ENCODE assay signal across 1 cellular context in the genomic region with DNA sequence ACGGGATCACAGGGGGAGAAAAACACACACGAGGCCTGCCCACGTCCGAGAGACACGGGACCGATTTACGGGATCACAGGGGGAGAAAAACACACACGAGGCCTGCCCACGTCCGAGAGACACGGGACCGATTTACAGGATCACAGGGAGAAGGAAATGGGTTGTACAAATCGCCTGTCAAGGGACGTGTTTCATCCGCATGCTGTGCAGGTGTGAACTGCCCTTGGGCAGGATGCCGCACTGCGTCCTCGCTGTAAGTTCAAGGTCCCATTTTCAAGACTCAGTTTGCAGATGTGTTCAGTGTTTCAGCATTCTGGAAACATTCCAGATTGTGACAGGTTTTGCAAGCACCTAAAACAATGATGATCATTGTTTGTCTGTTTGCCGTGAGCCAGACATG.
A peak's percentile ranks its signal among the peaks of the same experiment; 100 is the strongest.
TF ChIP-seq lines count a peak whose summit lies in the region.

No MANE protein-coding gene starts in this region.

TF ChIP-seq in HepG2, 621 proteins besides CTCF, POLR2A, EP300 and RAD21 (continued from another document and continues in another):
- TF ChIP-seq, protein P1, sequence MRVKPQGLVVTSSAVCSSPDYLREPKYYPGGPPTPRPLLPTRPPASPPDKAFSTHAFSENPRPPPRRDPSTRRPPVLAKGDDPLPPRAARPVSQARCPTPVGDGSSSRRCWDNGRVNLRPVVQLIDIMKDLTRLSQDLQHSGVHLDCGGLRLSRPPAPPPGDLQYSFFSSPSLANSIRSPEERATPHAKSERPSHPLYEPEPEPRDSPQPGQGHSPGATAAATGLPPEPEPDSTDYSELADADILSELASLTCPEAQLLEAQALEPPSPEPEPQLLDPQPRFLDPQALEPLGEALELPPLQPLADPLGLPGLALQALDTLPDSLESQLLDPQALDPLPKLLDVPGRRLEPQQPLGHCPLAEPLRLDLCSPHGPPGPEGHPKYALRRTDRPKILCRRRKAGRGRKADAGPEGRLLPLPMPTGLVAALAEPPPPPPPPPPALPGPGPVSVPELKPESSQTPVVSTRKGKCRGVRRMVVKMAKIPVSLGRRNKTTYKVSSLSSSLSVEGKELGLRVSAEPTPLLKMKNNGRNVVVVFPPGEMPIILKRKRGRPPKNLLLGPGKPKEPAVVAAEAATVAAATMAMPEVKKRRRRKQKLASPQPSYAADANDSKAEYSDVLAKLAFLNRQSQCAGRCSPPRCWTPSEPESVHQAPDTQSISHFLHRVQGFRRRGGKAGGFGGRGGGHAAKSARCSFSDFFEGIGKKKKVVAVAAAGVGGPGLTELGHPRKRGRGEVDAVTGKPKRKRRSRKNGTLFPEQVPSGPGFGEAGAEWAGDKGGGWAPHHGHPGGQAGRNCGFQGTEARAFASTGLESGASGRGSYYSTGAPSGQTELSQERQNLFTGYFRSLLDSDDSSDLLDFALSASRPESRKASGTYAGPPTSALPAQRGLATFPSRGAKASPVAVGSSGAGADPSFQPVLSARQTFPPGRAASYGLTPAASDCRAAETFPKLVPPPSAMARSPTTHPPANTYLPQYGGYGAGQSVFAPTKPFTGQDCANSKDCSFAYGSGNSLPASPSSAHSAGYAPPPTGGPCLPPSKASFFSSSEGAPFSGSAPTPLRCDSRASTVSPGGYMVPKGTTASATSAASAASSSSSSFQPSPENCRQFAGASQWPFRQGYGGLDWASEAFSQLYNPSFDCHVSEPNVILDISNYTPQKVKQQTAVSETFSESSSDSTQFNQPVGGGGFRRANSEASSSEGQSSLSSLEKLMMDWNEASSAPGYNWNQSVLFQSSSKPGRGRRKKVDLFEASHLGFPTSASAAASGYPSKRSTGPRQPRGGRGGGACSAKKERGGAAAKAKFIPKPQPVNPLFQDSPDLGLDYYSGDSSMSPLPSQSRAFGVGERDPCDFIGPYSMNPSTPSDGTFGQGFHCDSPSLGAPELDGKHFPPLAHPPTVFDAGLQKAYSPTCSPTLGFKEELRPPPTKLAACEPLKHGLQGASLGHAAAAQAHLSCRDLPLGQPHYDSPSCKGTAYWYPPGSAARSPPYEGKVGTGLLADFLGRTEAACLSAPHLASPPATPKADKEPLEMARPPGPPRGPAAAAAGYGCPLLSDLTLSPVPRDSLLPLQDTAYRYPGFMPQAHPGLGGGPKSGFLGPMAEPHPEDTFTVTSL (CRISPR knock-in tag; IDR thresholded peaks at IDR 0.05; ENCODE audit: borderline replicate concordance), result peak; percentile 62
- TF ChIP-seq IRX3 (CRISPR knock-in tag; IDR thresholded peaks at IDR 0.05; ENCODE audit: borderline replicate concordance, low read depth) (no peak), KMT2B (CRISPR knock-in tag; IDR thresholded peaks at IDR 0.05) (no peak), RBM22 (optimal IDR thresholded peaks at IDR 0.05; ENCODE audit: low read length) (no peak), ZNF644 (CRISPR knock-in tag; IDR thresholded peaks at IDR 0.05; ENCODE audit: low read depth) (no peak), TBL1XR1 (IDR thresholded peaks at IDR 0.05; ENCODE audit: borderline replicate concordance, low read length, partially characterized antibody) (no peak), TCF12 (IDR thresholded peaks at IDR 0.05) (no peak), TCF12 (CRISPR knock-in tag; IDR thresholded peaks at IDR 0.05) (no peak), CHCHD3 (CRISPR knock-in tag; IDR thresholded peaks at IDR 0.05) (no peak), SNAI1 (CRISPR knock-in tag; IDR thresholded peaks at IDR 0.05; ENCODE audit: borderline replicate concordance) (no peak), CEBPB (IDR thresholded peaks at IDR 0.05; ENCODE audit: borderline replicate concordance, low read depth, low read length) (peak; percentile 64; the same call in 1 of the 2 replicates), FOSL2 (CRISPR knock-in tag; IDR thresholded peaks at IDR 0.05) (peak; percentile 85), HMG20A (CRISPR knock-in tag; IDR thresholded peaks at IDR 0.05; ENCODE audit: borderline replicate concordance) (peak; percentile 78; the same call in 1 of the 2 replicates), ZNF614 (CRISPR knock-in tag; IDR thresholded peaks at IDR 0.05; ENCODE audit: borderline replicate concordance) (0 out of 2 replicates have a peak, but pooled peaks have one; percentile 31), ONECUT2 (CRISPR knock-in tag; IDR thresholded peaks at IDR 0.05) (no peak), DR1 (CRISPR knock-in tag; IDR thresholded peaks at IDR 0.05) (no peak), FOSL1 (CRISPR knock-in tag; IDR thresholded peaks at IDR 0.05; ENCODE audit: borderline replicate concordance) (no peak), ZNF570 (CRISPR knock-in tag; IDR thresholded peaks at IDR 0.05; ENCODE audit: borderline replicate concordance) (no peak), SOX6 (IDR thresholded peaks at IDR 0.05) (no peak), SOX6 (CRISPR knock-in tag; IDR thresholded peaks at IDR 0.05) (peak; percentile 92), ZNF572 (CRISPR knock-in tag; IDR thresholded peaks at IDR 0.05) (no peak), ZNF660 (CRISPR knock-in tag; IDR thresholded peaks at IDR 0.05; ENCODE audit: borderline replicate concordance, low read depth) (no peak), MTA1 (CRISPR knock-in tag; IDR thresholded peaks at IDR 0.05; ENCODE audit: borderline replicate concordance) (no peak), ZFP36 (IDR thresholded peaks at IDR 0.05; ENCODE audit: borderline replicate concordance, low read depth, low read length, partially characterized antibody) (no peak), CREB1 (IDR thresholded peaks at IDR 0.05) (no peak), CREB1 (CRISPR knock-in tag; IDR thresholded peaks at IDR 0.05) (peak; percentile 63; the same call in 1 of the 2 replicates), ZNF367 (CRISPR knock-in tag; IDR thresholded peaks at IDR 0.05; ENCODE audit: borderline replicate concordance) (no peak), U2AF1 (optimal IDR thresholded peaks at IDR 0.05; ENCODE audit: low read depth, low read length) (no peak), ARNT2 (CRISPR knock-in tag; IDR thresholded peaks at IDR 0.05; ENCODE audit: low read depth) (peak; percentile 21; the same call in 1 of the 2 replicates), ZFP36L2 (CRISPR knock-in tag; IDR thresholded peaks at IDR 0.05) (no peak), CHD4 (IDR thresholded peaks at IDR 0.05; ENCODE audit: borderline replicate concordance, low read length) (no peak), TAF15 (IDR thresholded peaks at IDR 0.05; ENCODE audit: low read depth, low read length, poor library complexity, severe bottlenecking) (no peak), ZNF260 (CRISPR knock-in tag; IDR thresholded peaks at IDR 0.05; ENCODE audit: borderline replicate concordance, low read depth) (no peak), HCFC1 (IDR thresholded peaks at IDR 0.05; ENCODE audit: low read depth, low read length) (no peak), ZNF777 (CRISPR knock-in tag; IDR thresholded peaks at IDR 0.05) (no peak)
- TF ChIP-seq, protein P2, sequence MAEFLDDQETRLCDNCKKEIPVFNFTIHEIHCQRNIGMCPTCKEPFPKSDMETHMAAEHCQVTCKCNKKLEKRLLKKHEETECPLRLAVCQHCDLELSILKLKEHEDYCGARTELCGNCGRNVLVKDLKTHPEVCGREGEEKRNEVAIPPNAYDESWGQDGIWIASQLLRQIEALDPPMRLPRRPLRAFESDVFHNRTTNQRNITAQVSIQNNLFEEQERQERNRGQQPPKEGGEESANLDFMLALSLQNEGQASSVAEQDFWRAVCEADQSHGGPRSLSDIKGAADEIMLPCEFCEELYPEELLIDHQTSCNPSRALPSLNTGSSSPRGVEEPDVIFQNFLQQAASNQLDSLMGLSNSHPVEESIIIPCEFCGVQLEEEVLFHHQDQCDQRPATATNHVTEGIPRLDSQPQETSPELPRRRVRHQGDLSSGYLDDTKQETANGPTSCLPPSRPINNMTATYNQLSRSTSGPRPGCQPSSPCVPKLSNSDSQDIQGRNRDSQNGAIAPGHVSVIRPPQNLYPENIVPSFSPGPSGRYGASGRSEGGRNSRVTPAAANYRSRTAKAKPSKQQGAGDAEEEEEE (CRISPR knock-in tag; IDR thresholded peaks at IDR 0.05; ENCODE audit: borderline replicate concordance), result no peak
- TF ChIP-seq, protein P3, sequence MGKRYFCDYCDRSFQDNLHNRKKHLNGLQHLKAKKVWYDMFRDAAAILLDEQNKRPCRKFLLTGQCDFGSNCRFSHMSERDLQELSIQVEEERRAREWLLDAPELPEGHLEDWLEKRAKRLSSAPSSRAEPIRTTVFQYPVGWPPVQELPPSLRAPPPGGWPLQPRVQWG (CRISPR knock-in tag; IDR thresholded peaks at IDR 0.05; ENCODE audit: borderline replicate concordance, low read depth), result no peak
- TF ChIP-seq, protein P4, sequence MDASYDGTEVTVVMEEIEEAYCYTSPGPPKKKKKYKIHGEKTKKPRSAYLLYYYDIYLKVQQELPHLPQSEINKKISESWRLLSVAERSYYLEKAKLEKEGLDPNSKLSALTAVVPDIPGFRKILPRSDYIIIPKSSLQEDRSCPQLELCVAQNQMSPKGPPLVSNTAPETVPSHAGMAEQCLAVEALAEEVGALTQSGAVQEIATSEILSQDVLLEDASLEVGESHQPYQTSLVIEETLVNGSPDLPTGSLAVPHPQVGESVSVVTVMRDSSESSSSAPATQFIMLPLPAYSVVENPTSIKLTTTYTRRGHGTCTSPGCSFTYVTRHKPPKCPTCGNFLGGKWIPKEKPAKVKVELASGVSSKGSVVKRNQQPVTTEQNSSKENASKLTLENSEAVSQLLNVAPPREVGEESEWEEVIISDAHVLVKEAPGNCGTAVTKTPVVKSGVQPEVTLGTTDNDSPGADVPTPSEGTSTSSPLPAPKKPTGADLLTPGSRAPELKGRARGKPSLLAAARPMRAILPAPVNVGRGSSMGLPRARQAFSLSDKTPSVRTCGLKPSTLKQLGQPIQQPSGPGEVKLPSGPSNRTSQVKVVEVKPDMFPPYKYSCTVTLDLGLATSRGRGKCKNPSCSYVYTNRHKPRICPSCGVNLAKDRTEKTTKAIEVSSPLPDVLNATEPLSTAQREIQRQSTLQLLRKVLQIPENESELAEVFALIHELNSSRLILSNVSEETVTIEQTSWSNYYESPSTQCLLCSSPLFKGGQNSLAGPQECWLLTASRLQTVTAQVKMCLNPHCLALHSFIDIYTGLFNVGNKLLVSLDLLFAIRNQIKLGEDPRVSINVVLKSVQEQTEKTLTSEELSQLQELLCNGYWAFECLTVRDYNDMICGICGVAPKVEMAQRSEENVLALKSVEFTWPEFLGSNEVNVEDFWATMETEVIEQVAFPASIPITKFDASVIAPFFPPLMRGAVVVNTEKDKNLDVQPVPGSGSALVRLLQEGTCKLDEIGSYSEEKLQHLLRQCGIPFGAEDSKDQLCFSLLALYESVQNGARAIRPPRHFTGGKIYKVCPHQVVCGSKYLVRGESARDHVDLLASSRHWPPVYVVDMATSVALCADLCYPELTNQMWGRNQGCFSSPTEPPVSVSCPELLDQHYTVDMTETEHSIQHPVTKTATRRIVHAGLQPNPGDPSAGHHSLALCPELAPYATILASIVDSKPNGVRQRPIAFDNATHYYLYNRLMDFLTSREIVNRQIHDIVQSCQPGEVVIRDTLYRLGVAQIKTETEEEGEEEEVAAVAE (CRISPR knock-in tag; IDR thresholded peaks at IDR 0.05; ENCODE audit: borderline replicate concordance), result 0 out of 2 replicates have a peak, but pooled peaks have one; percentile 34
- TF ChIP-seq, protein P5, sequence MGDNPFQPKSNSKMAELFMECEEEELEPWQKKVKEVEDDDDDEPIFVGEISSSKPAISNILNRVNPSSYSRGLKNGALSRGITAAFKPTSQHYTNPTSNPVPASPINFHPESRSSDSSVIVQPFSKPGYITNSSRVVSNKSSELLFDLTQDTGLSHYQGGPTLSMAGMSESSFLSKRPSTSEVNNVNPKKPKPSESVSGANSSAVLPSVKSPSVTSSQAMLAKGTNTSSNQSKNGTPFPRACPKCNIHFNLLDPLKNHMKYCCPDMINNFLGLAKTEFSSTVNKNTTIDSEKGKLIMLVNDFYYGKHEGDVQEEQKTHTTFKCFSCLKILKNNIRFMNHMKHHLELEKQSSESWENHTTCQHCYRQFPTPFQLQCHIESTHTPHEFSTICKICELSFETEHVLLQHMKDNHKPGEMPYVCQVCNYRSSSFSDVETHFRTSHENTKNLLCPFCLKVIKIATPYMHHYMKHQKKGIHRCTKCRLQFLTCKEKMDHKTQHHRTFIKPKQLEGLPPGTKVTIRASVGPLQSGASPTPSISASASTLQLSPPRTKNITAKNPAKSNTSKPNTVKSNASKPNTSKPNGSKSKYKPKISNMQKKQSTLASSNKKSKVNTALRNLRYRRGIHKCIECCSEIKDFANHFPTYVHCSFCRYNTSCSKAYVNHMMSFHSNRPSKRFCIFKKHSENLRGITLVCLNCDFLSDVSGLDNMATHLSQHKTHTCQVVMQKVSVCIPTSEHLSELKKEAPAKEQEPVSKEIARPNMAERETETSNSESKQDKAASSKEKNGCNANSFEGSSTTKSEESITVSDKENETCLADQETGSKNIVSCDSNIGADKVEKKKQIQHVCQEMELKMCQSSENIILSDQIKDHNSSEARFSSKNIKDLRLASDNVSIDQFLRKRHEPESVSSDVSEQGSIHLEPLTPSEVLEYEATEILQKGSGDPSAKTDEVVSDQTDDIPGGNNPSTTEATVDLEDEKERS (CRISPR knock-in tag; IDR thresholded peaks at IDR 0.05), result 0 out of 2 replicates have a peak, but pooled peaks have one; percentile 60
- TF ChIP-seq, protein P6, sequence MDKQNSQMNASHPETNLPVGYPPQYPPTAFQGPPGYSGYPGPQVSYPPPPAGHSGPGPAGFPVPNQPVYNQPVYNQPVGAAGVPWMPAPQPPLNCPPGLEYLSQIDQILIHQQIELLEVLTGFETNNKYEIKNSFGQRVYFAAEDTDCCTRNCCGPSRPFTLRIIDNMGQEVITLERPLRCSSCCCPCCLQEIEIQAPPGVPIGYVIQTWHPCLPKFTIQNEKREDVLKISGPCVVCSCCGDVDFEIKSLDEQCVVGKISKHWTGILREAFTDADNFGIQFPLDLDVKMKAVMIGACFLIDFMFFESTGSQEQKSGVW (CRISPR knock-in tag; IDR thresholded peaks at IDR 0.05; ENCODE audit: borderline replicate concordance), result no peak
- TF ChIP-seq, protein P7, sequence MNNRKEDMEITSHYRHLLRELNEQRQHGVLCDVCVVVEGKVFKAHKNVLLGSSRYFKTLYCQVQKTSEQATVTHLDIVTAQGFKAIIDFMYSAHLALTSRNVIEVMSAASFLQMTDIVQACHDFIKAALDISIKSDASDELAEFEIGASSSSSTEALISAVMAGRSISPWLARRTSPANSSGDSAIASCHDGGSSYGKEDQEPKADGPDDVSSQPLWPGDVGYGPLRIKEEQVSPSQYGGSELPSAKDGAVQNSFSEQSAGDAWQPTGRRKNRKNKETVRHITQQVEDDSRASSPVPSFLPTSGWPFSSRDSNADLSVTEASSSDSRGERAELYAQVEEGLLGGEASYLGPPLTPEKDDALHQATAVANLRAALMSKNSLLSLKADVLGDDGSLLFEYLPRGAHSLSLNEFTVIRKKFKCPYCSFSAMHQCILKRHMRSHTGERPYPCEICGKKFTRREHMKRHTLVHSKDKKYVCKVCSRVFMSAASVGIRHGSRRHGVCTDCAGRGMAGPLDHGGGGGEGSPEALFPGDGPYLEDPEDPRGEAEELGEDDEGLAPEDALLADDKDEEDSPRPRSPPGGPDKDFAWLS (CRISPR knock-in tag; IDR thresholded peaks at IDR 0.05; ENCODE audit: borderline replicate concordance), result no peak
- TF ChIP-seq, protein P8, sequence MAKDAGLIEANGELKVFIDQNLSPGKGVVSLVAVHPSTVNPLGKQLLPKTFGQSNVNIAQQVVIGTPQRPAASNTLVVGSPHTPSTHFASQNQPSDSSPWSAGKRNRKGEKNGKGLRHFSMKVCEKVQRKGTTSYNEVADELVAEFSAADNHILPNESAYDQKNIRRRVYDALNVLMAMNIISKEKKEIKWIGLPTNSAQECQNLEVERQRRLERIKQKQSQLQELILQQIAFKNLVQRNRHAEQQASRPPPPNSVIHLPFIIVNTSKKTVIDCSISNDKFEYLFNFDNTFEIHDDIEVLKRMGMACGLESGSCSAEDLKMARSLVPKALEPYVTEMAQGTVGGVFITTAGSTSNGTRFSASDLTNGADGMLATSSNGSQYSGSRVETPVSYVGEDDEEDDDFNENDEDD (CRISPR knock-in tag; IDR thresholded peaks at IDR 0.05; ENCODE audit: borderline replicate concordance), result peak; percentile 86; the same call in 1 of the 2 replicates
